In genomic region chr20:44747166-44748004, GRCh38 we compare ENCODE assay signal across 7 cellular contexts. TPM values are rescaled to one million over a fixed set of nuclear protein-coding genes. Genes with fewer than 3 reads are reported as not detected.
A peak's percentile ranks its signal among the peaks of the same experiment; 100 is the strongest.
DNase-seq lines count a peak whose midpoint lies in the region; ATAC-seq, FAIRE-seq and TF ChIP-seq lines count a peak whose summit lies in the region.

No MANE protein-coding gene starts in this region.

- H3K9me3 ChIP-seq in smooth muscle cell (replicated peaks; ENCODE audit: low read depth) = no peaks in the 10 kb centered on the region

- H3K4me2 ChIP-seq in smooth muscle cell = no peak overlapping the region

- H3F3A ChIP-seq in smooth muscle cell (ENCODE audit: low read depth) = no peaks in the 10 kb centered on the region

- H3K27ac ChIP-seq in smooth muscle cell (ENCODE audit: low read depth) = no peak overlapping the region

- 21% methylated on average over 5 of the region's 5 CpGs for WGBS in smooth muscle cell (ENCODE audit: low lambda C conversion rate)

- no peak for TF ChIP-seq POLR2A in GM12892 (IDR thresholded peaks at IDR 0.05; ENCODE audit: low read depth, low read length)

- no peak for ATAC-seq in HG02884 (IDR thresholded peaks at IDR 0.05; ENCODE audit: unreplicated experiment)

- H4K20me1 ChIP-seq in smooth muscle cell (ENCODE audit: low read depth) = no peaks in the 10 kb centered on the region

- peak; percentile 46 for FAIRE-seq in GM12892 (lab: Jason Lieb, UNC)

- H3K36me3 ChIP-seq in smooth muscle cell (ENCODE audit: low read depth) = no peaks in the 10 kb centered on the region

- H3K4me3 ChIP-seq in astrocyte of the spinal cord (ENCODE audit: low read depth, low read length) (no peak overlapping the region), smooth muscle cell (no peak overlapping the region)

- no peak overlapping the region for H3K9ac ChIP-seq in smooth muscle cell (ENCODE audit: low read depth)

- H2AFZ ChIP-seq in smooth muscle cell (ENCODE audit: low read depth) = no peak overlapping the region

- no peaks in the 10 kb centered on the region for H3K79me2 ChIP-seq in smooth muscle cell (ENCODE audit: low read depth)

- DNase-seq in GM12892 (ENCODE audit: insufficient read length) (peak; percentile 56), NCI-H1930 (lab: John Stamatoyannopoulos, UW) (peak; percentile 74 to 83), T-helper 9 cell (peak; percentile 25), astrocyte of the spinal cord (ENCODE audit: low read depth, low spot score) (peak; percentile 69), iPS DF 4.7 (ENCODE audit: extremely low read depth, low spot score) (peak; percentile 84), smooth muscle cell (lab: John Stamatoyannopoulos, UW; ENCODE audit: unreplicated experiment) (peak; percentile 10)

- peaks cover 3% of the 10 kb centered on the region for H3K4me1 ChIP-seq in smooth muscle cell (ENCODE audit: low read depth)

- in situ Hi-C loops in astrocyte of the spinal cord (cut with HindIII; ENCODE audit: low sequenced_read_pairs) = no loop called here

- TF ChIP-seq CTCF in astrocyte of the spinal cord (IDR thresholded peaks at IDR 0.05; ENCODE audit: low read depth, low read length) (peak; percentile 80), smooth muscle cell (IDR thresholded peaks at IDR 0.05; ENCODE audit: borderline replicate concordance, insufficient read depth, poor library complexity, severe bottlenecking) (peak; percentile 72)

- H3K27me3 ChIP-seq in smooth muscle cell (ENCODE audit: low read depth) = peaks cover 7% of the 10 kb centered on the region

RNA-seq across cellular contexts. Expression of gene KCNK15, which starts 1.7 kb away (rescaled TPM):
- not detected for polyA plus RNA-seq in GM12892 (2012; ENCODE audit: missing spikeins)
- total RNA-seq in smooth muscle cell = 0.54 TPM in 1 of 2 replicates, not detected in the other
- 0.06 and 0.24 TPM in 2 replicates for polyA plus RNA-seq in smooth muscle cell

RNA-seq across cellular contexts. Expression of gene CCN5, which starts 32.2 kb away (rescaled TPM):
- polyA plus RNA-seq in GM12892 (2012; ENCODE audit: missing spikeins) = not detected
- not detected in 2 replicates for total RNA-seq in smooth muscle cell
- polyA plus RNA-seq in smooth muscle cell = not detected in 2 replicates

Comparison
In these comparisons a context has a peak if more than half of its experiments do, and no peak if none do; other contexts are left out.
1. DNase-seq: peak in every context shown above with its lines; median percentile 84 in iPS DF 4.7; 78 in NCI-H1930; 69 in astrocyte of the spinal cord; 56 in GM12892; 25 in T-helper 9 cell; 10 in smooth muscle cell.